Comparison of ENCODE assay signal across 1 cellular context in genomic region chr15:73955851-73956250, GRCh38.
TF ChIP-seq lines count a peak whose summit lies in the region.

No MANE protein-coding gene starts in this region.

TF ChIP-seq in IMR-90, 13 proteins besides CTCF, POLR2A, EP300 and RAD21:
- no peak for TF ChIP-seq FOS (IDR thresholded peaks at IDR 0.05; ENCODE audit: low read depth, low read length)
- no peak for TF ChIP-seq MXI1 (IDR thresholded peaks at IDR 0.05; ENCODE audit: borderline replicate concordance, low read depth, low read length)
- no peak for TF ChIP-seq RCOR1 (IDR thresholded peaks at IDR 0.05; ENCODE audit: insufficient replicate concordance, low read length)
- no peak for TF ChIP-seq BHLHE40 (IDR thresholded peaks at IDR 0.05; ENCODE audit: low read depth, low read length)
- no peak for TF ChIP-seq ELK1 (IDR thresholded peaks at IDR 0.05; ENCODE audit: borderline replicate concordance, low read depth, low read length)
- no peak for TF ChIP-seq CEBPB (IDR thresholded peaks at IDR 0.05; ENCODE audit: low read depth, low read length)
- TF ChIP-seq RFX5 (IDR thresholded peaks at IDR 0.05; ENCODE audit: low read depth, low read length), result no peak
- TF ChIP-seq CHD1 (IDR thresholded peaks at IDR 0.05; ENCODE audit: low read depth, low read length), result no peak
- TF ChIP-seq, protein P1, sequence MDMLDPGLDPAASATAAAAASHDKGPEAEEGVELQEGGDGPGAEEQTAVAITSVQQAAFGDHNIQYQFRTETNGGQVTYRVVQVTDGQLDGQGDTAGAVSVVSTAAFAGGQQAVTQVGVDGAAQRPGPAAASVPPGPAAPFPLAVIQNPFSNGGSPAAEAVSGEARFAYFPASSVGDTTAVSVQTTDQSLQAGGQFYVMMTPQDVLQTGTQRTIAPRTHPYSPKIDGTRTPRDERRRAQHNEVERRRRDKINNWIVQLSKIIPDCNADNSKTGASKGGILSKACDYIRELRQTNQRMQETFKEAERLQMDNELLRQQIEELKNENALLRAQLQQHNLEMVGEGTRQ (IDR thresholded peaks at IDR 0.05; ENCODE audit: low read depth, low read length), result no peak
